ENCODE assay signal across 1 cellular context in the genomic region with DNA sequence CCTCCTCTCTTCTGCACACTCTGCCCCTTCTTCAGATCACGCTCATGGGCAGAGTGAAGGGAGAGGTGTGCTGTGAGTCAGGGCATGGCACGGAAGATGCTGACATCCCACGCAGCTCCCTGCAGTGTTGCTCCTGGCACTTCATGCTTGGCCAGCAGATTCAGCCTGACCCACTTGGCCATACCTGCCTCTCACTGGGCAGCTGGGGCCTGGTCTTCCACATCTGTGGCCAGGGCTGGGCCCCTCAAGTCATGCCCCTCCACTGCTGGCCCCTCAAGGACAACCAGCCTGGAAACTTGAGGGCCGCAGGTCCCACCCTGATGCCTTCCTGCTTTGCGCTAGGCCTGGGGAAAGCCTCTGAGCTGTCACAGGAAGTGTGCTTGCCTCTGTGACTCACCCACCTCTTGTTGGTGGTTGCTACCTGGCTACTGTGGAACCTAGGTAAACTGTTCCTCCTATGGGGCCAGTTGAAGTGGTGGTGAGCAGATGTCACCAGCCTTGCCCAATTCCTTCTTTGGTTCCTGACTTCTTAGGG.
TF ChIP-seq lines count a peak whose summit lies in the region.

No MANE protein-coding gene starts in this region.

TF ChIP-seq in HepG2, 621 proteins besides CTCF, POLR2A, EP300 and RAD21 (continued from another document):
- TF ChIP-seq ZBTB33 (CRISPR knock-in tag; IDR thresholded peaks at IDR 0.05): peak; percentile 14; the same call in 1 of the 2 replicates
- TF ChIP-seq, protein P1, sequence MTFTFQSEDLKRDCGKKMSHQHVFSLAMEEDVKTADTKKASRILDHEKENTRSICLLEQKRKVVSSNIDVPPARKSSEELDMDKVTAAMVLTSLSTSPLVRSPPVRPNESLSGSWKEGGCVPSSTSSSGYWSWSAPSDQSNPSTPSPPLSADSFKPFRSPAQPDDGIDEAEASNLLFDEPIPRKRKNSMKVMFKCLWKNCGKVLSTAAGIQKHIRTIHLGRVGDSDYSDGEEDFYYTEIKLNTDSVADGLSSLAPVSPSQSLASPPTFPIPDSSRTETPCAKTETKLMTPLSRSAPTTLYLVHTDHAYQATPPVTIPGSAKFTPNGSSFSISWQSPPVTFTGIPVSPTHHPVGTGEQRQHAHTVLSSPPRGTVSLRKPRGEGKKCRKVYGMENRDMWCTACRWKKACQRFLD (CRISPR knock-in tag; IDR thresholded peaks at IDR 0.05; ENCODE audit: borderline replicate concordance): no peak
- no peak for TF ChIP-seq HDAC1 (CRISPR knock-in tag; IDR thresholded peaks at IDR 0.05)
- no peak for TF ChIP-seq CAMTA2 (CRISPR knock-in tag; IDR thresholded peaks at IDR 0.05; ENCODE audit: borderline replicate concordance)
- peak; percentile 63 for TF ChIP-seq FOSL2 (CRISPR knock-in tag; IDR thresholded peaks at IDR 0.05)
- TF ChIP-seq NFE2L1 (CRISPR knock-in tag; IDR thresholded peaks at IDR 0.05; ENCODE audit: borderline replicate concordance): no peak
- no peak for TF ChIP-seq KLF6 (CRISPR knock-in tag; IDR thresholded peaks at IDR 0.05)
TF ChIP-seq in HepG2: peak in this region for 3.
